ENCODE assay signal across 9 cellular contexts in the genomic region with DNA sequence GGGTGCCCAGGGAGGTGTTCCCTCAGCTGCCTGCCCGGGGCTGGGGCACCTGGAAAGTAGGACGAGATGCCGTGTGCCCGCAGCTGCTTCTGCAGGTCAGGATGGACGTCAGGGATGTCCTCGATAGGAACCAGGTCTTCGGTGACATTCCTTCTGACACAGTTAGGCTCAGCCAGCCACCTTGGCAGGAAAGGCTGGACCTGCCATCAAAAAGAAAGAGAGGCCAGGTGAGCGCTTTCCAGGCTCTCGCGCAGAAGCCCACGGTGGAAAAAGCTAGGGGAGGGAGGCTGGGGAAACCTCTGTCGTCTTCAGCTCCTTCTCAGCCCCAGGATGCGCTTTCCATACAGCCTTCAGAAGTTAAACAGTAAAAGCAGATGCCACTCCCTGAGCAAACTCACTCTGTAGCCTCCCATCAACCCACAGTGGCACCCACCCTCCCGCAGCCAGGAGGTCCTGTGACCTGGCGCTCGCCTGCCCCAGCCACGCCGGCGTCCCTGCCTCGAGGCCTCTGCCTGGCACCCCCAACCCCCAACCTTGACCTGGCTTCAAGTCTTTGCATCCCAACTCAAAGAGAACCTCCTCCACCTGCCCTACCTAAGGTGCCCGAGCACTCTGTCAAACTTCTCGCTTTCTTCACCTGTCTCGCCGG. TPM values are rescaled to one million over a fixed set of nuclear protein-coding genes. Genes with fewer than 3 reads are reported as not detected.
A peak's percentile ranks its signal among the peaks of the same experiment; 100 is the strongest.
DNase-seq lines count a peak whose midpoint lies in the region; ATAC-seq and TF ChIP-seq lines count a peak whose summit lies in the region.
"Had no signal": no experiment of that assay in that cellular context is flagged by ENCODE, and none has a peak within 500 bp of the region (broad histone marks: within the 10 kb centered on the region; RNA-seq: fewer than 3 reads in every experiment).

No MANE protein-coding gene starts in this region.

- H3K27me3 ChIP-seq in left lung (no peaks in the 10 kb centered on the region), testis (no peaks in the 10 kb centered on the region)

- no peak for TF ChIP-seq POLR2A in testis (IDR thresholded peaks at IDR 0.05)

- H3K27me3 Mint-ChIP-seq in activated CD8-positive, alpha-beta memory T cell treated with anti-CD3 and anti-CD28 coated beads, Interleukin-2, amount 10 ng/mL, durations not matched to agents 7 days and 5 days = no peaks in the 10 kb centered on the region
- H3K27me3 Mint-ChIP-seq in activated naive CD8-positive, alpha-beta T cell treated with anti-CD3 and anti-CD28 coated beads for 36 hours = no peaks in the 10 kb centered on the region

- H3K27ac Mint-ChIP-seq in activated CD8-positive, alpha-beta memory T cell treated with anti-CD3 and anti-CD28 coated beads, Interleukin-2, amount 10 ng/mL, durations not matched to agents 7 days and 5 days = peak overlapping the region; percentile 86
- H3K27ac Mint-ChIP-seq in activated naive CD8-positive, alpha-beta T cell treated with anti-CD3 and anti-CD28 coated beads for 36 hours = peak overlapping the region; percentile 81

- H3K4me1 Mint-ChIP-seq in activated CD8-positive, alpha-beta memory T cell treated with anti-CD3 and anti-CD28 coated beads, Interleukin-2, amount 10 ng/mL, durations not matched to agents 7 days and 5 days = peaks cover 29% of the 10 kb centered on the region
- H3K4me1 Mint-ChIP-seq in activated naive CD8-positive, alpha-beta T cell treated with anti-CD3 and anti-CD28 coated beads for 36 hours = peaks cover 21% of the 10 kb centered on the region

- 49 to 69% methylated on average over 18 to 24 of the region's 24 CpGs for WGBS in testis, 2 donors

- CTCF ChIA-PET in activated CD8-positive, alpha-beta memory T cell treated with anti-CD3 and anti-CD28 coated beads, Interleukin-2, amount 10 ng/mL, durations not matched to agents 7 days and 5 days (lab: Charles Lee) = interaction anchor here (1.2 kb wide), 1 partner anchor 158 kb away, joined by 3 read pairs; no protein-coding TSS in a partner anchor

- no peak overlapping the region for H3K27ac ChIP-seq in left lung
- H3K27ac ChIP-seq in testis = no peak overlapping the region

- H3K4me1 ChIP-seq in left lung (peaks cover 17 to 32% of the 10 kb centered on the region in 2 donors), testis (peaks cover 17% of the 10 kb centered on the region)

- peak overlapping the region; percentile 76 for H3K4me3 Mint-ChIP-seq in activated CD8-positive, alpha-beta memory T cell treated with anti-CD3 and anti-CD28 coated beads, Interleukin-2, amount 10 ng/mL, durations not matched to agents 7 days and 5 days
- peak overlapping the region; percentile 94 for H3K4me3 Mint-ChIP-seq in activated naive CD8-positive, alpha-beta T cell treated with anti-CD3 and anti-CD28 coated beads for 36 hours

- peaks cover 6% of the 10 kb centered on the region for H3K36me3 Mint-ChIP-seq in activated CD8-positive, alpha-beta memory T cell treated with anti-CD3 and anti-CD28 coated beads, Interleukin-2, amount 10 ng/mL, durations not matched to agents 7 days and 5 days
- peaks cover 20% of the 10 kb centered on the region for H3K36me3 Mint-ChIP-seq in activated naive CD8-positive, alpha-beta T cell treated with anti-CD3 and anti-CD28 coated beads for 36 hours

- H3K9me3 ChIP-seq in left lung = no peaks in the 10 kb centered on the region
- no peaks in the 10 kb centered on the region for H3K9me3 ChIP-seq in testis
- H3K9me3 ChIP-seq: mucosa of descending colon had no signal

- TF ChIP-seq CTCF in left lung (IDR thresholded peaks at IDR 0.05) (no peak), testis (IDR thresholded peaks at IDR 0.05) (no peak)

- H3K36me3 ChIP-seq in left lung (peaks cover 0 to 56% of the 10 kb centered on the region in 2 donors), testis (ENCODE audit: low read depth, missing control alignments) (no peaks in the 10 kb centered on the region)

- intact Hi-C loops in left lung (cut with DNase I) = no loop called here
- intact Hi-C loops in testis (cut with DNase I; ENCODE audit: low total_unique reads) = no loop called here

- H3K4me3 ChIP-seq in left lung = peak overlapping the region; percentile 88 to 89
- H3K4me3 ChIP-seq in testis = peak overlapping the region; percentile 68 to 97

- no peak for DNase-seq in activated CD8-positive, alpha-beta memory T cell treated with anti-CD3 and anti-CD28 coated beads, Interleukin-2, amount 10 ng/mL, durations not matched to agents 7 days and 5 days
- DNase-seq in activated CD8-positive, alpha-beta memory T cell treated with anti-CD3 and anti-CD28 coated beads, Interleukin-2, amount 50 U/mL, for 48 hours = no peak
- DNase-seq in activated naive CD8-positive, alpha-beta T cell treated with anti-CD3 and anti-CD28 coated beads for 36 hours = no peak
- DNase-seq in left lung = peak in 1 of 2 donors; percentile 74
- DNase-seq in testis = no peak
- DNase-seq in NCI-H69 (lab: John Stamatoyannopoulos, UW) = no peak
- DNase-seq in stimulated activated CD4-positive, alpha-beta T cell treated with anti-CD3 and anti-CD28 coated beads, Interleukin-15, amount 100 ng/mL, for 24 hours = no peak
- no peak for DNase-seq in NCI-H774 (lab: John Stamatoyannopoulos, UW)

- no peak for ATAC-seq in activated CD8-positive, alpha-beta memory T cell treated with anti-CD3 and anti-CD28 coated beads, Interleukin-2, amount 10 ng/mL, durations not matched to agents 7 days and 5 days
- ATAC-seq in left lung = no peak

- H3K9me3 Mint-ChIP-seq in activated CD8-positive, alpha-beta memory T cell treated with anti-CD3 and anti-CD28 coated beads, Interleukin-2, amount 10 ng/mL, durations not matched to agents 7 days and 5 days (ENCODE audit: low read depth) = no peaks in the 10 kb centered on the region
- no peaks in the 10 kb centered on the region for H3K9me3 Mint-ChIP-seq in activated naive CD8-positive, alpha-beta T cell treated with anti-CD3 and anti-CD28 coated beads for 36 hours

RNA-seq across cellular contexts. Expression of a gene that starts 1.3 kb away (rescaled TPM):
- 10 to 100 TPM; 24.4 to 30.5 TPM for total RNA-seq in activated CD8-positive, alpha-beta memory T cell treated with anti-CD3 and anti-CD28 coated beads, Interleukin-2, amount 10 ng/mL, durations not matched to agents 7 days and 5 days
- 10 to 100 TPM; 32.4 to 34.8 TPM for total RNA-seq in activated naive CD8-positive, alpha-beta T cell treated with anti-CD3 and anti-CD28 coated beads for 36 hours
- 10 to 100 TPM; 11.7 to 15.1 TPM for total RNA-seq in left lung
- total RNA-seq in testis = 10 to 100 TPM; 29.0 to 32.8 TPM
- polyA plus RNA-seq in testis (ENCODE audit: insufficient read depth, low read depth, low replicate concordance) = 18.8 TPM

RNA-seq across cellular contexts. Expression of a gene that starts 1.5 kb away (rescaled TPM):
- 10 to 100 TPM; 38.0 to 42.9 TPM for total RNA-seq in activated CD8-positive, alpha-beta memory T cell treated with anti-CD3 and anti-CD28 coated beads, Interleukin-2, amount 10 ng/mL, durations not matched to agents 7 days and 5 days
- total RNA-seq in activated naive CD8-positive, alpha-beta T cell treated with anti-CD3 and anti-CD28 coated beads for 36 hours = 10 to 100 TPM; 54.2 to 59.2 TPM
- 10 to 100 TPM; 11.0 to 19.6 TPM for total RNA-seq in left lung
- total RNA-seq in testis = 10 to 100 TPM; 64.4 to 65.2 TPM
- polyA plus RNA-seq in testis (ENCODE audit: insufficient read depth, low read depth, low replicate concordance) = 67.2 TPM
